Comparison of ENCODE assay signal across 36 cellular contexts in the genomic region with DNA sequence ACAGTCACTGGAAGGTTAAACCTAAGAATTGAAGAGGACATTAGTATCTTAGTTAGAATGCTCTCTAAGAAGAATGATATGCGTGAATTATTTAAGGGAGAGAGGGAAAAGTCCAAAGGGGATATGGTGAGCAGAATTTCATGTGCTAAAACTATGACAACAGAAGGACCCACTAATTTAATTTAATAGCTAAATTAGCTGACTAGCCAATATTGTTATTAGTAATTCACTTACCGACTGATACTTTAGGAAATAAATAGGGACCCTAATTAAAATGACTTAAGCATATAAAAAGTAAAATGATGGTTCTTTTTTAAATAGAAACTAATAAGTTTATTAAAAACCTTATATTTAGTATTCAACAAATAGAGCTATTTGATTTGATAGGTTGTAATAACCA.
"Had no signal": no experiment of that assay in that cellular context is flagged by ENCODE, and none has a peak within 500 bp of the region (broad histone marks: within the 10 kb centered on the region; RNA-seq: fewer than 3 reads in every experiment).

No MANE protein-coding gene starts in this region.

- H3K4me3 Mint-ChIP-seq: activated B cell treated with CpG ODN at 0.5 μM for 24 hours; activated CD4-positive, alpha-beta memory T cell treated with anti-CD3 and anti-CD28 coated beads for 36 hours; activated CD4-positive, alpha-beta T cell treated with anti-CD3 and anti-CD28 coated beads, Interleukin-2, amount 10 ng/mL, durations not matched to agents 24 days and 14 days; activated CD8-positive, alpha-beta T cell treated with anti-CD3 and anti-CD28 coated beads for 36 hours; activated naive CD4-positive, alpha-beta T cell treated with anti-CD3 and anti-CD28 coated beads for 36 hours; activated naive CD8-positive, alpha-beta T cell treated with anti-CD3 and anti-CD28 coated beads for 36 hours; activated T-cell treated with anti-CD3 and anti-CD28 coated beads, Interleukin-2, amount 50 U/mL, for 4 hours; activated T-cell treated with anti-CD3 and anti-CD28 coated beads, Interleukin-2, amount 50 U/mL, for 72 hours; activated T-helper 1 cell treated with anti-CD3 and anti-CD28 coated beads, Interleukin-12 subunit alpha, Interleukin-12 subunit beta, Interleukin-2, Interleukin-4 antibody, amounts not matched to agents 30 ng/mL and 10 ng/mL and 1 ng/mL, durations not matched to agents 14 hours and 24 hours and 36 hours; activated T-helper 17 cell treated with anti-CD3 and anti-CD28 coated beads, Interleukin-2, amount 50 U/mL, for 72 hours; T-helper 1 cell treated with Interleukin-12 subunit alpha and Interleukin-12 subunit beta and Interleukin-4 antibody, amounts not matched to agents 30 μg/mL and 1 μg/mL, for 36 hours; T-helper 2 cell treated with Interferon-gamma antibody and Interleukin-4, amounts not matched to agents 5 μg/mL and 100 μg/mL, for 36 hours had no signal

- H3K9me3 ChIP-seq: adrenal gland, body of pancreas had no signal

- H3K36me3 ChIP-seq: adrenal gland, brain microvascular endothelial cell, breast epithelium had no signal

- H3K27ac Mint-ChIP-seq: activated B cell treated with CpG ODN at 0.5 μM for 24 hours; activated CD4-positive, alpha-beta memory T cell treated with anti-CD3 and anti-CD28 coated beads for 36 hours; activated CD4-positive, alpha-beta T cell treated with anti-CD3 and anti-CD28 coated beads, Interleukin-2, amount 10 ng/mL, durations not matched to agents 24 days and 14 days; activated CD8-positive, alpha-beta T cell treated with anti-CD3 and anti-CD28 coated beads for 36 hours; activated naive CD4-positive, alpha-beta T cell treated with anti-CD3 and anti-CD28 coated beads for 36 hours; activated naive CD4-positive, alpha-beta T cell treated with anti-CD3 and anti-CD28 coated beads, Interleukin-2, amount 50 U/mL, for 72 hours; activated naive CD8-positive, alpha-beta T cell treated with anti-CD3 and anti-CD28 coated beads for 36 hours; activated T-cell treated with anti-CD3 and anti-CD28 coated beads, Interleukin-2, amount 50 U/mL, for 72 hours; activated T-helper 1 cell treated with anti-CD3 and anti-CD28 coated beads, Interleukin-12 subunit alpha, Interleukin-12 subunit beta, Interleukin-2, Interleukin-4 antibody, amounts not matched to agents 30 ng/mL and 10 ng/mL and 1 ng/mL, durations not matched to agents 14 hours and 24 hours and 36 hours; activated T-helper 17 cell treated with anti-CD3 and anti-CD28 coated beads, Interleukin-2, amount 50 U/mL, for 72 hours; T-helper 1 cell treated with Interleukin-12 subunit alpha and Interleukin-12 subunit beta and Interleukin-4 antibody, amounts not matched to agents 30 μg/mL and 1 μg/mL, for 36 hours; T-helper 2 cell treated with Interferon-gamma antibody and Interleukin-4, amounts not matched to agents 5 μg/mL and 100 μg/mL, for 36 hours had no signal

- H3K4me1 Mint-ChIP-seq: activated B cell treated with CpG ODN at 0.5 μM for 24 hours; activated CD4-positive, alpha-beta T cell treated with anti-CD3 and anti-CD28 coated beads, Interleukin-2, amount 10 ng/mL, durations not matched to agents 24 days and 14 days; activated naive CD8-positive, alpha-beta T cell treated with anti-CD3 and anti-CD28 coated beads for 36 hours; activated T-helper 17 cell treated with anti-CD3 and anti-CD28 coated beads, Interleukin-2, amount 50 U/mL, for 72 hours had no signal

- H3K4me3 ChIP-seq: adrenal gland, body of pancreas, breast epithelium had no signal

- H3K4me1 ChIP-seq: adrenal gland, body of pancreas, breast epithelium had no signal

- DNase-seq: activated B cell treated with CpG ODN at 0.5 μM for 24 hours; activated CD4-positive, alpha-beta memory T cell treated with anti-CD3 and anti-CD28 coated beads for 36 hours; activated CD4-positive, alpha-beta T cell treated with anti-CD3 and anti-CD28 coated beads for 4 hours; activated CD4-positive, alpha-beta T cell treated with anti-CD3 and anti-CD28 coated beads, Interleukin-2, amount 10 ng/mL, durations not matched to agents 24 days and 14 days; activated CD4-positive, alpha-beta T cell treated with anti-CD3 and anti-CD28 coated beads, Interleukin-2, amount 50 U/mL, for 1 hour; activated CD4-positive, alpha-beta T cell treated with anti-CD3 and anti-CD28 coated beads, Interleukin-2, amount 50 U/mL, for 4 hours; activated CD4-positive, CD25-positive, alpha-beta regulatory T cell treated with anti-CD3 and anti-CD28 coated beads, Interleukin-2, amount 50 U/mL, for 72 hours; activated CD8-positive, alpha-beta memory T cell treated with anti-CD3 and anti-CD28 coated beads, Interleukin-2, amount 50 U/mL, for 4 hours; activated CD8-positive, alpha-beta T cell treated with anti-CD3 and anti-CD28 coated beads for 36 hours; activated effector memory CD4-positive, alpha-beta T cell treated with anti-CD3 and anti-CD28 coated beads, Interleukin-2, amount 50 U/mL, for 16 hours; activated gamma-delta T cell treated with Interleukin-2 at 50 U/mL for 16 hours; activated naive CD4-positive, alpha-beta T cell; activated naive CD4-positive, alpha-beta T cell treated with anti-CD3 and anti-CD28 coated beads for 36 hours; activated naive CD4-positive, alpha-beta T cell treated with anti-CD3 and anti-CD28 coated beads, Interleukin-2, amount 50 U/mL, for 16 hours; activated naive CD8-positive, alpha-beta T cell treated with anti-CD3 and anti-CD28 coated beads for 36 hours; activated T-cell treated with anti-CD3 and anti-CD28 coated beads for 4 hours; activated T-cell treated with anti-CD3 and anti-CD28 coated beads, Interleukin-2, amount 50 U/mL, for 1 hour; activated T-cell treated with anti-CD3 and anti-CD28 coated beads, Interleukin-2, amount 50 U/mL, for 4 hours; activated T-cell treated with anti-CD3 and anti-CD28 coated beads, Interleukin-2, amount 50 U/mL, for 72 hours; adrenal gland; amniotic stem cell; aorta; body of pancreas; brain microvascular endothelial cell; central memory CD4-positive, alpha-beta T cell; T-helper 2 cell; T-helper 9 cell had no signal

- H3K27me3 ChIP-seq: adrenal gland, body of pancreas, brain microvascular endothelial cell, breast epithelium had no signal

- H3K27ac ChIP-seq: adrenal gland, body of pancreas, brain microvascular endothelial cell, breast epithelium, VCaP had no signal

- ATAC-seq: activated CD8-positive, alpha-beta T cell treated with anti-CD3 and anti-CD28 coated beads for 36 hours; activated naive CD4-positive, alpha-beta T cell treated with anti-CD3 and anti-CD28 coated beads, Interleukin-2, amount 50 U/mL, for 72 hours; activated T-cell treated with anti-CD3 and anti-CD28 coated beads, Interleukin-2, amount 50 U/mL, for 4 hours; activated T-cell treated with anti-CD3 and anti-CD28 coated beads, Interleukin-2, amount 50 U/mL, for 72 hours; activated T-helper 17 cell treated with anti-CD3 and anti-CD28 coated beads, Interleukin-2, amount 50 U/mL, for 72 hours; body of pancreas had no signal

- H3K36me3 Mint-ChIP-seq: activated CD4-positive, alpha-beta memory T cell treated with anti-CD3 and anti-CD28 coated beads for 36 hours had no signal

- FAIRE-seq: astrocyte, TTC549 had no signal

- H3K27me3 Mint-ChIP-seq: activated B cell treated with CpG ODN at 0.5 μM for 24 hours; activated CD4-positive, alpha-beta memory T cell treated with anti-CD3 and anti-CD28 coated beads for 36 hours; activated CD4-positive, alpha-beta T cell treated with anti-CD3 and anti-CD28 coated beads, Interleukin-2, amount 10 ng/mL, durations not matched to agents 24 days and 14 days; activated CD8-positive, alpha-beta T cell treated with anti-CD3 and anti-CD28 coated beads for 36 hours; activated naive CD8-positive, alpha-beta T cell treated with anti-CD3 and anti-CD28 coated beads for 36 hours; activated T-helper 17 cell treated with anti-CD3 and anti-CD28 coated beads, Interleukin-2, amount 50 U/mL, for 72 hours had no signal
